1 cellular context compared by ENCODE assay signal in the genomic region with DNA sequence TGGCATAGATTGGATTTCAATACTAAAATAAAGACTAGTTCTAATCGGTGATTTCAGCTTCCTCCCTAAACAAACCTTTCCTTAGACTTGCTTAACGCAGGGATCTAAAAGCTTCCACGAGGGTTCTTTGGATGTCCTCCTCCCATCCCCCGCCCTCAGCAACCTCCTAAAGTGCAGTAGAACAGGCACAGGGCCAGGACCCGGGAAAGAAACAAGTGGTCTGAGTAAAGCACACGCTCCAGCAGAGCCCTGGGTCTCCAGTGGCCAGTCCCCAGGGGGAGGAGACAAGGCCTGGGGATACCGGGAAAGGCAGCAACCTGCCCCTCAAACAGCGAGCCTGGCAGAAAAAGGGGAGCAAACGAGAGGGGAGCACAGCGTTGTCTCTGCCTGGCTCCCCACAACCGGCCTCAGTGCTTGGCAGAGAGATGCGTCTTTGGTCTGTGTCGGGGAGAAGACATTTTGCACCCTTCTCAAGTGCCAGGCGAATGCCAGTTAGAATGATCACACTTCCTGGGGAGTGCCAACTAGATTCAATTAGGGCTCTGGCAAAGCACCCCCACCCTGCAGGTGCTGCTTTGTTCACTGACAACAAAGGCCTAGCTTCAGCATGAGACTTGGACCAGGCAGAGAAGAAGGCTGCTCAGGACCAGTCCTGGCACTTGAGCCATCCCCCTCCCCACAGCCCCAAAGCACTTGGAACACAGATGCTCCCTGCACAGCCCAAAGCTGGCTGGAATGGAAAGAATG.
TF ChIP-seq lines count a peak whose summit lies in the region.

No MANE protein-coding gene starts in this region.

TF ChIP-seq in GM23338, 12 proteins besides CTCF, POLR2A, EP300 and RAD21 (continued from another document):
- TF ChIP-seq, protein P1, sequence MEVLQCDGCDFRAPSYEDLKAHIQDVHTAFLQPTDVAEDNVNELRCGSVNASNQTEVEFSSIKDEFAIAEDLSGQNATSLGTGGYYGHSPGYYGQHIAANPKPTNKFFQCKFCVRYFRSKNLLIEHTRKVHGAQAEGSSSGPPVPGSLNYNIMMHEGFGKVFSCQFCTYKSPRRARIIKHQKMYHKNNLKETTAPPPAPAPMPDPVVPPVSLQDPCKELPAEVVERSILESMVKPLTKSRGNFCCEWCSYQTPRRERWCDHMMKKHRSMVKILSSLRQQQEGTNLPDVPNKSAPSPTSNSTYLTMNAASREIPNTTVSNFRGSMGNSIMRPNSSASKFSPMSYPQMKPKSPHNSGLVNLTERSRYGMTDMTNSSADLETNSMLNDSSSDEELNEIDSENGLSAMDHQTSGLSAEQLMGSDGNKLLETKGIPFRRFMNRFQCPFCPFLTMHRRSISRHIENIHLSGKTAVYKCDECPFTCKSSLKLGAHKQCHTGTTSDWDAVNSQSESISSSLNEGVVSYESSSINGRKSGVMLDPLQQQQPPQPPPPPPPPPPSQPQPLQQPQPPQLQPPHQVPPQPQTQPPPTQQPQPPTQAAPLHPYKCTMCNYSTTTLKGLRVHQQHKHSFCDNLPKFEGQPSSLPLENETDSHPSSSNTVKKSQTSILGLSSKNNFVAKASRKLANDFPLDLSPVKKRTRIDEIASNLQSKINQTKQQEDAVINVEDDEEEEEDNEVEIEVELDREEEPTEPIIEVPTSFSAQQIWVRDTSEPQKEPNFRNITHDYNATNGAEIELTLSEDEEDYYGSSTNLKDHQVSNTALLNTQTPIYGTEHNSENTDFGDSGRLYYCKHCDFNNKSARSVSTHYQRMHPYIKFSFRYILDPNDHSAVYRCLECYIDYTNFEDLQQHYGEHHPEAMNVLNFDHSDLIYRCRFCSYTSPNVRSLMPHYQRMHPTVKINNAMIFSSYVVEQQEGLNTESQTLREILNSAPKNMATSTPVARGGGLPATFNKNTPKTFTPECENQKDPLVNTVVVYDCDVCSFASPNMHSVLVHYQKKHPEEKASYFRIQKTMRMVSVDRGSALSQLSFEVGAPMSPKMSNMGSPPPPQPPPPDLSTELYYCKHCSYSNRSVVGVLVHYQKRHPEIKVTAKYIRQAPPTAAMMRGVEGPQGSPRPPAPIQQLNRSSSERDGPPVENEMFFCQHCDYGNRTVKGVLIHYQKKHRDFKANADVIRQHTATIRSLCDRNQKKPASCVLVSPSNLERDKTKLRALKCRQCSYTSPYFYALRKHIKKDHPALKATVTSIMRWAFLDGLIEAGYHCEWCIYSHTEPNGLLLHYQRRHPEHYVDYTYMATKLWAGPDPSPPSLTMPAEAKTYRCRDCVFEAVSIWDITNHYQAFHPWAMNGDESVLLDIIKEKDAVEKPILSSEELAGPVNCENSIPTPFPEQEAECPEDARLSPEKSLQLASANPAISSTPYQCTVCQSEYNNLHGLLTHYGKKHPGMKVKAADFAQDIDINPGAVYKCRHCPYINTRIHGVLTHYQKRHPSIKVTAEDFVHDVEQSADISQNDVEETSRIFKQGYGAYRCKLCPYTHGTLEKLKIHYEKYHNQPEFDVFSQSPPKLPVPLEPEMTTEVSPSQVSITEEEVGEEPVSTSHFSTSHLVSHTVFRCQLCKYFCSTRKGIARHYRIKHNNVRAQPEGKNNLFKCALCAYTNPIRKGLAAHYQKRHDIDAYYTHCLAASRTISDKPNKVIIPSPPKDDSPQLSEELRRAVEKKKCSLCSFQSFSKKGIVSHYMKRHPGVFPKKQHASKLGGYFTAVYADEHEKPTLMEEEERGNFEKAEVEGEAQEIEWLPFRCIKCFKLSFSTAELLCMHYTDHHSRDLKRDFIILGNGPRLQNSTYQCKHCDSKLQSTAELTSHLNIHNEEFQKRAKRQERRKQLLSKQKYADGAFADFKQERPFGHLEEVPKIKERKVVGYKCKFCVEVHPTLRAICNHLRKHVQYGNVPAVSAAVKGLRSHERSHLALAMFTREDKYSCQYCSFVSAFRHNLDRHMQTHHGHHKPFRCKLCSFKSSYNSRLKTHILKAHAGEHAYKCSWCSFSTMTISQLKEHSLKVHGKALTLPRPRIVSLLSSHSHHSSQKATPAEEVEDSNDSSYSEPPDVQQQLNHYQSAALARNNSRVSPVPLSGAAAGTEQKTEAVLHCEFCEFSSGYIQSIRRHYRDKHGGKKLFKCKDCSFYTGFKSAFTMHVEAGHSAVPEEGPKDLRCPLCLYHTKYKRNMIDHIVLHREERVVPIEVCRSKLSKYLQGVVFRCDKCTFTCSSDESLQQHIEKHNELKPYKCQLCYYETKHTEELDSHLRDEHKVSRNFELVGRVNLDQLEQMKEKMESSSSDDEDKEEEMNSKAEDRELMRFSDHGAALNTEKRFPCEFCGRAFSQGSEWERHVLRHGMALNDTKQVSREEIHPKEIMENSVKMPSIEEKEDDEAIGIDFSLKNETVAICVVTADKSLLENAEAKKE (CRISPR knock-in tag; IDR thresholded peaks at IDR 0.05): no peak
- TF ChIP-seq, protein P2, sequence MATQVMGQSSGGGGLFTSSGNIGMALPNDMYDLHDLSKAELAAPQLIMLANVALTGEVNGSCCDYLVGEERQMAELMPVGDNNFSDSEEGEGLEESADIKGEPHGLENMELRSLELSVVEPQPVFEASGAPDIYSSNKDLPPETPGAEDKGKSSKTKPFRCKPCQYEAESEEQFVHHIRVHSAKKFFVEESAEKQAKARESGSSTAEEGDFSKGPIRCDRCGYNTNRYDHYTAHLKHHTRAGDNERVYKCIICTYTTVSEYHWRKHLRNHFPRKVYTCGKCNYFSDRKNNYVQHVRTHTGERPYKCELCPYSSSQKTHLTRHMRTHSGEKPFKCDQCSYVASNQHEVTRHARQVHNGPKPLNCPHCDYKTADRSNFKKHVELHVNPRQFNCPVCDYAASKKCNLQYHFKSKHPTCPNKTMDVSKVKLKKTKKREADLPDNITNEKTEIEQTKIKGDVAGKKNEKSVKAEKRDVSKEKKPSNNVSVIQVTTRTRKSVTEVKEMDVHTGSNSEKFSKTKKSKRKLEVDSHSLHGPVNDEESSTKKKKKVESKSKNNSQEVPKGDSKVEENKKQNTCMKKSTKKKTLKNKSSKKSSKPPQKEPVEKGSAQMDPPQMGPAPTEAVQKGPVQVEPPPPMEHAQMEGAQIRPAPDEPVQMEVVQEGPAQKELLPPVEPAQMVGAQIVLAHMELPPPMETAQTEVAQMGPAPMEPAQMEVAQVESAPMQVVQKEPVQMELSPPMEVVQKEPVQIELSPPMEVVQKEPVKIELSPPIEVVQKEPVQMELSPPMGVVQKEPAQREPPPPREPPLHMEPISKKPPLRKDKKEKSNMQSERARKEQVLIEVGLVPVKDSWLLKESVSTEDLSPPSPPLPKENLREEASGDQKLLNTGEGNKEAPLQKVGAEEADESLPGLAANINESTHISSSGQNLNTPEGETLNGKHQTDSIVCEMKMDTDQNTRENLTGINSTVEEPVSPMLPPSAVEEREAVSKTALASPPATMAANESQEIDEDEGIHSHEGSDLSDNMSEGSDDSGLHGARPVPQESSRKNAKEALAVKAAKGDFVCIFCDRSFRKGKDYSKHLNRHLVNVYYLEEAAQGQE (IDR thresholded peaks at IDR 0.05; ENCODE audit: unreplicated experiment): no peak
- TF ChIP-seq ETS1 (IDR thresholded peaks at IDR 0.05) (no peak), ZNF114 (CRISPR knock-in tag; IDR thresholded peaks at IDR 0.05) (no peak), NANOG (IDR thresholded peaks at IDR 0.05; ENCODE audit: borderline replicate concordance) (no peak), EZH2phosphoT487 (IDR thresholded peaks at IDR 0.05; ENCODE audit: unreplicated experiment) (no peak)
TF ChIP-seq in GM23338: peak in this region for 0.
